In the genomic region with DNA sequence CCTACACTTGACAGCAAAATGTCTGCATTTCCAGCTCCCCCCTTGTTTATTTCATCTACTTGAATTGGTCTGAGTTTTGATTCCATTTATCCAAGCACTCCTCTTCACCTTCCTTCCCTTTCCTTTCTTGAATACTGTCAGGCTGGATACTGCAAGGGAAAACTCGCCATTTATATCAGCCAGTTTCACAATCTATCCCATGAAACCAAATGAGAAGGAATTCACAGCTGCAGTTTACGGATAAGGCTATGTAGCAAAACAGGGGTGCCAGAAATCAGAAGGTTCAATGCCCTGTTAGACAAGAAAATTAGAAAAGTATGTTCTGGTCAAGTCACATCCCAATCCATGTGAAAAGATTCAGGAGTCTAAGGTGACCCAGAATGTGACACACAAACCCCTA, we compare ENCODE assay signal across 1 cellular context.
TF ChIP-seq lines count a peak whose summit lies in the region.

No MANE protein-coding gene starts in this region.

TF ChIP-seq in GM12878, 131 proteins besides CTCF, POLR2A, EP300 and RAD21:
- TF ChIP-seq SRF (IDR thresholded peaks at IDR 0.05; ENCODE audit: low read depth in 2 of 2, low read length in 2 of 2) (no peak), NFYA (IDR thresholded peaks at IDR 0.05; ENCODE audit: borderline replicate concordance, low read depth, low read length) (no peak), NRF1 (conservative IDR thresholded peaks at IDR 0.05; ENCODE audit: low read depth, low read length) (no peak), TCF12 (IDR thresholded peaks at IDR 0.05; ENCODE audit: low read depth, low read length) (no peak), SP1 (IDR thresholded peaks at IDR 0.05; ENCODE audit: low read depth, low read length) (no peak), POLR2AphosphoS5 (IDR thresholded peaks at IDR 0.05; ENCODE audit: low read length) (no peak), MEF2A (IDR thresholded peaks at IDR 0.05; ENCODE audit: insufficient read depth, low read depth, low read length) (no peak), MYC (IDR thresholded peaks at IDR 0.05; ENCODE audit: insufficient read depth, insufficient read length, insufficient replicate concordance, low read length, severe bottlenecking) (no peak), ATF7 (IDR thresholded peaks at IDR 0.05; ENCODE audit: low read depth) (no peak), HDAC2 (IDR thresholded peaks at IDR 0.05) (no peak)
- TF ChIP-seq, protein P1, sequence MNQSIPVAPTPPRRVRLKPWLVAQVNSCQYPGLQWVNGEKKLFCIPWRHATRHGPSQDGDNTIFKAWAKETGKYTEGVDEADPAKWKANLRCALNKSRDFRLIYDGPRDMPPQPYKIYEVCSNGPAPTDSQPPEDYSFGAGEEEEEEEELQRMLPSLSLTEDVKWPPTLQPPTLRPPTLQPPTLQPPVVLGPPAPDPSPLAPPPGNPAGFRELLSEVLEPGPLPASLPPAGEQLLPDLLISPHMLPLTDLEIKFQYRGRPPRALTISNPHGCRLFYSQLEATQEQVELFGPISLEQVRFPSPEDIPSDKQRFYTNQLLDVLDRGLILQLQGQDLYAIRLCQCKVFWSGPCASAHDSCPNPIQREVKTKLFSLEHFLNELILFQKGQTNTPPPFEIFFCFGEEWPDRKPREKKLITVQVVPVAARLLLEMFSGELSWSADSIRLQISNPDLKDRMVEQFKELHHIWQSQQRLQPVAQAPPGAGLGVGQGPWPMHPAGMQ (IDR thresholded peaks at IDR 0.05; ENCODE audit: borderline replicate concordance): no peak
